1 cellular context compared by ENCODE assay signal in the genomic region with DNA sequence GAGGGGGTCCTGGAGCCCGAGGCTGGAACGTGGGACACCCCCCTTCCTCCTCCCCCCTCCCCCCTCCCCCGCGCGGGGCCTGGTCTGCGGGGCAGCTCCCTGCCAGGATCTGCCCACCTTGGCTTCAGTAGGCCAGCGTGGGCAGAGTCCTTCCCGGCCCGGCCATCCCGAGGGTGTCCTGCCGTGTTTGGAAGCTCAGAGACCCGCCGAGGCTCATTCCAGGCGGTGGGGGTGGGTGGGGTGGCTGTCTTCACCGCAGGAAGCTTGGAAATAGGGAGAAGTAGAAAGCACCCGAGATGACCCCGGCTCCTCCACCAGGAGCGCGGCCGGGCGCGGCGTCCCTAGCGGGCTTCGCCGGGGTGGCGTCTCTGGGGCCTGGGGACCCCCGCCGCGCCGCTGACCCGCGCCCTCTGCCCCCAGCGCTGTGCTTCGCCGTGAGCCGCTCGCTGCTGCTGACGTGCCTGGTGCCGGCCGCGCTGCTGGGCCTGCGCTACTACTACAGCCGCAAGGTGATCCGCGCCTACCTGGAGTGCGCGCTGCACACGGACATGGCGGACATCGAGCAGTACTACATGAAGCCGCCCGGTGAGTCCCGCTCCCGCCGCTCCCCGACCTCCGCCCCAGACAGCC.
TF ChIP-seq lines count a peak whose summit lies in the region.

No MANE protein-coding gene starts in this region.

TF ChIP-seq in WTC11, 78 proteins besides CTCF, POLR2A, EP300 and RAD21:
- TF ChIP-seq PRRX2 (CRISPR knock-in tag; IDR thresholded peaks at IDR 0.05), result no peak
- TF ChIP-seq, protein P1, sequence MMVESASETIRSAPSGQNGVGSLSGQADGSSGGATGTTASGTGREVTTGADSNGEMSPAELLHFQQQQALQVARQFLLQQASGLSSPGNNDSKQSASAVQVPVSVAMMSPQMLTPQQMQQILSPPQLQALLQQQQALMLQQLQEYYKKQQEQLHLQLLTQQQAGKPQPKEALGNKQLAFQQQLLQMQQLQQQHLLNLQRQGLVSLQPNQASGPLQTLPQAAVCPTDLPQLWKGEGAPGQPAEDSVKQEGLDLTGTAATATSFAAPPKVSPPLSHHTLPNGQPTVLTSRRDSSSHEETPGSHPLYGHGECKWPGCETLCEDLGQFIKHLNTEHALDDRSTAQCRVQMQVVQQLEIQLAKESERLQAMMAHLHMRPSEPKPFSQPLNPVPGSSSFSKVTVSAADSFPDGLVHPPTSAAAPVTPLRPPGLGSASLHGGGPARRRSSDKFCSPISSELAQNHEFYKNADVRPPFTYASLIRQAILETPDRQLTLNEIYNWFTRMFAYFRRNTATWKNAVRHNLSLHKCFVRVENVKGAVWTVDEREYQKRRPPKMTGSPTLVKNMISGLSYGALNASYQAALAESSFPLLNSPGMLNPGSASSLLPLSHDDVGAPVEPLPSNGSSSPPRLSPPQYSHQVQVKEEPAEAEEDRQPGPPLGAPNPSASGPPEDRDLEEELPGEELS (CRISPR knock-in tag; IDR thresholded peaks at IDR 0.05), result 0 out of 2 replicates have a peak, but pooled peaks have one; percentile 33
TF ChIP-seq in WTC11: peak in this region for 1.
